Comparison of ENCODE assay signal across 13 cellular contexts in the genomic region with DNA sequence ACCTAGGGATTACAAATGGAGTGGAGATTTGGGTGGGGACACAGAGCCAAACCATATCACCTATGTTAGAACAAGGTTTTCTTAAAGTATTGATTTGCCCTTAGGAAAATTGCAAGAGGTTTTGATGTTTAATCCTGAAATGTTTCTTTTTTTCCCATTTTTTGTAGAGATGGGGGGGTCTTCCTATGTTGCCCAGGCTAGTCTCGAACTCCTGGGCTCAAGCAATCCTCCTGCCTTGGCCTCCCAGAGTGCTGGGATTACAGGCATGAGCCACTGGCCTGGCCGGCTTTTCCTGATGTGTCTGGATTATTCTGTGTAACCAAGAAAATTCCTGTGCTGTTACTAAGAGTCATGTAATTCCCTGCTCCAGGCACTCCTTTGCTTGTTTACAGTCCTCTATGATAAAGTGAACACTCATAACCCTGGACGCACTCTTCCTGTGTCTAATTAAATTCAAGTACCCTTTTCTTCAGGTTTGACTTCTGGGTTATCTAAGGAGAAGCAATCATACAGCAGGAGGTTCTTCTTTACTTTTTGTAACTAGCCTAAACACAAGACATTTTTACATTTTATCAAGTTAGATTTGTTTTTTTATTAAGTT.
DNase-seq lines count a peak whose midpoint lies in the region; ATAC-seq lines count a peak whose summit lies in the region.
"Had no signal": no experiment of that assay in that cellular context is flagged by ENCODE, and none has a peak within 500 bp of the region (broad histone marks: within the 10 kb centered on the region; RNA-seq: fewer than 3 reads in every experiment).

No MANE protein-coding gene starts in this region.

- intact Hi-C loops in posterior cingulate gyrus (cut with DNase I), result no loop called here

- ATAC-seq in HG02884 (IDR thresholded peaks at IDR 0.05; ENCODE audit: unreplicated experiment) (no peak), HG03439 (IDR thresholded peaks at IDR 0.05; ENCODE audit: unreplicated experiment) (no peak)
- ATAC-seq: SK-N-SH treated with all-trans-retinoic acid at 6 μM for 48 hours had no signal

- peak; percentile 63 for DNase-seq in AG08395 (ENCODE audit: low spot score)
- peak; percentile 67 for DNase-seq in HPDE6-E6E7 (ENCODE audit: extremely low spot score)
- peak; percentile 60 for DNase-seq in astrocyte of the hippocampus (ENCODE audit: low read depth, low spot score)
- peak; percentile 47 for DNase-seq in hepatic stellate cell (ENCODE audit: low spot score)
- DNase-seq in stimulated activated naive CD4-positive, alpha-beta T cell treated with Interleukin-2 at 50 U/mL for 16 hours (lab: John Stamatoyannopoulos, UW), result no peak
- no peak for DNase-seq in posterior cingulate gyrus
- DNase-seq: ACHN; activated naive CD4-positive, alpha-beta T cell treated with Interleukin-2 at 50 U/mL for 16 hours; esophagus squamous epithelium; immature natural killer cell had no signal

Comparison
In these comparisons a context has a peak if more than half of its experiments do, and no peak if none do; other contexts are left out.
1. DNase-seq: peak in AG08395 (single experiment), HPDE6-E6E7 (single experiment), astrocyte of the hippocampus (single experiment) and hepatic stellate cell (single experiment); none in stimulated activated naive CD4-positive, alpha-beta T cell treated with Interleukin-2 at 50 U/mL for 16 hours (single experiment) and posterior cingulate gyrus (0 of 10).